ENCODE assay signal across 17 cellular contexts in genomic region chrY:13398876-13399275, GRCh38.
DNase-seq lines count a peak whose midpoint lies in the region; ATAC-seq and TF ChIP-seq lines count a peak whose summit lies in the region.
"Had no signal": no experiment of that assay in that cellular context is flagged by ENCODE, and none has a peak within 500 bp of the region (broad histone marks: within the 10 kb centered on the region; RNA-seq: fewer than 3 reads in every experiment).

No MANE protein-coding gene starts in this region.

- no peak for TF ChIP-seq EP300 in stomach (IDR thresholded peaks at IDR 0.05)

- H3K27ac ChIP-seq in upper lobe of right lung (no peak overlapping the region), stomach (no peak overlapping the region), A673 (ENCODE audit: low read depth, low read length, poor library complexity, severe bottlenecking) (no peak overlapping the region)
- H3K27ac ChIP-seq: BLaER1 had no signal

- H3K36me3 ChIP-seq in upper lobe of right lung = no peaks in the 10 kb centered on the region
- H3K36me3 ChIP-seq in stomach = peaks cover 0 to 7% (median 0%) of the 10 kb centered on the region in 4 donors
- H3K36me3 ChIP-seq in A673 (ENCODE audit: insufficient read depth, low read length, poor library complexity, severe bottlenecking) = no peaks in the 10 kb centered on the region
- H3K36me3 ChIP-seq: BLaER1, HAP-1 had no signal

- ATAC-seq in central memory CD8-positive, alpha-beta T cell (replicated peaks; ENCODE audit: extremely low read depth, poor library complexity, severe bottlenecking) = no peak
- ATAC-seq in upper lobe of right lung = no peak
- no peak for ATAC-seq in HG02610 (IDR thresholded peaks at IDR 0.05; ENCODE audit: unreplicated experiment)
- ATAC-seq: CD8-positive, alpha-beta T cell; HepG2 had no signal

- H3K27me3 ChIP-seq in upper lobe of right lung (no peaks in the 10 kb centered on the region), stomach (no peaks in the 10 kb centered on the region), A673 (replicated peaks; ENCODE audit: insufficient read depth, low read depth, low read length, poor library complexity) (no peaks in the 10 kb centered on the region)
- H3K27me3 ChIP-seq: BLaER1 had no signal

- peak; percentile 13 for DNase-seq in EH (ENCODE audit: low read depth)
- peak; percentile 1 for DNase-seq in HFFc6
- no peak for DNase-seq in central memory CD8-positive, alpha-beta T cell (ENCODE audit: low spot score in 2 of 2)
- no peak for DNase-seq in upper lobe of right lung
- DNase-seq in stomach = no peak
- no peak for DNase-seq in A673 (ENCODE audit: low spot score)
- DNase-seq: CD8-positive, alpha-beta T cell; DMS 273 treated with DMSO at 0.1 percent for 48 hours; DMS53; DND-41; KBM-7 had no signal

- no peaks in the 10 kb centered on the region; the same call in none of the 2 replicates for H3K27me3 Mint-ChIP-seq in HFFc6 (ENCODE audit: insufficient read depth)
- no peaks in the 10 kb centered on the region for H3K27me3 Mint-ChIP-seq in central memory CD8-positive, alpha-beta T cell
- H3K27me3 Mint-ChIP-seq: IgD-negative memory B cell had no signal

- H3K9me3 Mint-ChIP-seq in HFFc6 = no peaks in the 10 kb centered on the region
- H3K9me3 Mint-ChIP-seq in central memory CD8-positive, alpha-beta T cell = no peaks in the 10 kb centered on the region
- H3K9me3 Mint-ChIP-seq: CD14-positive monocyte; CD8-positive, alpha-beta T cell; IgD-negative memory B cell had no signal

- TF ChIP-seq CTCF in HFFc6 (IDR thresholded peaks at IDR 0.05) (no peak), upper lobe of right lung (IDR thresholded peaks at IDR 0.05) (no peak), stomach (IDR thresholded peaks at IDR 0.05) (no peak), A673 (conservative IDR thresholded peaks at IDR 0.05; ENCODE audit: low read depth, low read length) (no peak)

- 36 to 70% (median 53%) methylated on average over 2 of the region's 2 CpGs; no CpG with 5 or more reads in 2 of the 5 donors for WGBS in stomach, 5 donors

- H3K9me3 ChIP-seq in upper lobe of right lung (no peaks in the 10 kb centered on the region), stomach (no peaks in the 10 kb centered on the region), A673 (ENCODE audit: low read depth, low read length, poor library complexity, severe bottlenecking) (no peaks in the 10 kb centered on the region)
- H3K9me3 ChIP-seq: BLaER1, HAP-1 had no signal

- CTCF ChIA-PET in A673 (lab: Charles Lee) = no interaction called here

- intact Hi-C loops in upper lobe of right lung (cut with DNase I) (no loop called here), stomach (cut with DNase I; ENCODE audit: low total_unique reads) (no loop called here), A673 (cut with micrococcal nuclease; ENCODE audit: unreplicated experiment) (no loop called here)

- no peak for TF ChIP-seq POLR2A in stomach (IDR thresholded peaks at IDR 0.05)

- H3K36me3 Mint-ChIP-seq in HFFc6 (ENCODE audit: low read depth) = no peaks in the 10 kb centered on the region
- peaks cover 28% of the 10 kb centered on the region for H3K36me3 Mint-ChIP-seq in central memory CD8-positive, alpha-beta T cell (ENCODE audit: insufficient read depth)
- H3K36me3 Mint-ChIP-seq: IgD-negative memory B cell had no signal

- POLR2A ChIA-PET in A673 (lab: Charles Lee; ENCODE audit: low non-redundant PET) = no interaction called here

- H3K4me1 Mint-ChIP-seq in HFFc6 (ENCODE audit: low read depth) = peaks cover 8% of the 10 kb centered on the region
- H3K4me1 Mint-ChIP-seq in central memory CD8-positive, alpha-beta T cell = peaks cover 42% of the 10 kb centered on the region
- H3K4me1 Mint-ChIP-seq: CD14-positive monocyte, IgD-negative memory B cell had no signal

- H3K4me3 ChIP-seq in upper lobe of right lung (no peak overlapping the region), stomach (no peak overlapping the region), A673 (ENCODE audit: low read depth, low read length, poor library complexity, severe bottlenecking) (no peak overlapping the region)
- H3K4me3 ChIP-seq: BLaER1, HAP-1 had no signal

- no peaks in the 10 kb centered on the region for H3K4me1 ChIP-seq in upper lobe of right lung
- no peaks in the 10 kb centered on the region for H3K4me1 ChIP-seq in stomach
- H3K4me1 ChIP-seq in A673 (ENCODE audit: insufficient read depth, low read length, poor library complexity, severe bottlenecking) = no peaks in the 10 kb centered on the region
- H3K4me1 ChIP-seq: BLaER1, HAP-1 had no signal

- H3K27ac Mint-ChIP-seq in HFFc6 = peak overlapping the region; percentile 71; the same call in 1 of the 2 replicates
- H3K27ac Mint-ChIP-seq in central memory CD8-positive, alpha-beta T cell (ENCODE audit: low read depth) = peak overlapping the region; percentile 26
- H3K27ac Mint-ChIP-seq: CD14-positive monocyte; CD8-positive, alpha-beta T cell; IgD-negative memory B cell had no signal

- H3K4me3 Mint-ChIP-seq in HFFc6 = no peak overlapping the region
- no peak overlapping the region for H3K4me3 Mint-ChIP-seq in central memory CD8-positive, alpha-beta T cell
- H3K4me3 Mint-ChIP-seq: CD14-positive monocyte; CD8-positive, alpha-beta T cell; IgD-negative memory B cell had no signal

- no TSS peak for BruUV-seq in A673 (replicated peaks; lab: Mats Ljungman, UMichigan)

Comparison
In these comparisons a context has a peak if more than half of its experiments do, and no peak if none do; other contexts are left out.
1. DNase-seq: peak in EH (single experiment) and HFFc6 (single experiment); none in central memory CD8-positive, alpha-beta T cell (0 of 2), upper lobe of right lung (single experiment), stomach (single experiment) and A673 (single experiment).